Comparison of ENCODE assay signal across 8 cellular contexts in the genomic region with DNA sequence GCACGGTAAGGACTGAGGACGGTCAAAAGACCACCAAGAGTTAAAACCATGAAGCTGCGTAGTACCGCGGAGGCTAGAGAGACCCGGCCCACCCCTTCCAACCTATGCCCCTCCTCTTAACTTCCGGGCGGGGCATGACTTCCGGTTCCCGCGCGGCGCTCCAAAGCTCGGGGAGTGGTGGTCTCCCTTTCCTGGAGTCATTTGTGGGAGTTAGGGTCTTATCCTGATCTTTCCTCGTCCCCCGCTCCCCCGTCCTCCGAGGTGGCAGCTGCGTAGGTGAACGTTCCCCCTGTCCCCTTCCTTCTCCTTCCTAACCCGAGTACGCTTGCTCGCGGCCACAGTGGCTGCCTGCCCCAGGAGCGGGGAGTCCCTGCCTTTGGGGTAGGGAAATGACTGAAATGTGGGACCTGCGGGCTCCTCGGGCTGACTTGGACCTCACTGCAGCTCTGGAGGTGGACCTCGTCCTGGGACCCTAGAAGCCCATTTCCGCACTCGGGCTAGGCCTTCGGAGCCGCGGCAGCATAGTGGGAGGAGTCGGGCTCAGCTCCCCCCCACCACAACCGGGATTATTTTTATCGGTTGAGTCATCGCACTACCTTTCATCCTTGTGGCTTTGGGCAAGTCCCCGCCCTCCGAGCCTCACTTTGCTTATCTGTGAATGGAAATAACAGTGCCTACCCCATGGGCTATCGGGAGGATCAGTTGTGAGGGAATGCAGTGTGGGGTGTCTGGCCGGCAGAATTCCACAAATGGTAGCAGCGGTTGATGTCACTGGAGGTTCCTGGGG. TPM values are rescaled to one million over a fixed set of nuclear protein-coding genes. Genes with fewer than 3 reads are reported as not detected.
A peak's percentile ranks its signal among the peaks of the same experiment; 100 is the strongest.
DNase-seq lines count a peak whose midpoint lies in the region; ATAC-seq, FAIRE-seq and TF ChIP-seq lines count a peak whose summit lies in the region.

No MANE protein-coding gene starts in this region.

- H3K9me1 ChIP-seq in endothelial cell of umbilical vein (replicated peaks; ENCODE audit: control insufficient read depth, extremely low read depth, insufficient read depth, low read length): no peaks in the 10 kb centered on the region

- BruUV-seq in endothelial cell of umbilical vein (replicated peaks; lab: Mats Ljungman, UMichigan): TSS peak; percentile 89

- H2AFZ ChIP-seq in OCI-LY1 (ENCODE audit: low read length) (peak overlapping the region; percentile 95), endothelial cell of umbilical vein (ENCODE audit: low read depth, low read length) (peak overlapping the region; percentile 84)

- H3K9me3 ChIP-seq in OCI-LY1 (ENCODE audit: low read length) (no peaks in the 10 kb centered on the region), endothelial cell of umbilical vein (replicated peaks; ENCODE audit: control insufficient read depth, insufficient read depth, low read length) (no peaks in the 10 kb centered on the region)

- dilution Hi-C loops in endothelial cell of umbilical vein (cut with MboI; ENCODE audit: extremely low pct_ligation_motif_present, low sequenced_read_pairs): no loop called here

- peak overlapping the region; percentile 91 for H3K4me2 ChIP-seq in OCI-LY1 (ENCODE audit: low read length)
- H3K4me2 ChIP-seq in endothelial cell of umbilical vein (ENCODE audit: insufficient read depth, low read length): peak overlapping the region; percentile 68

- H3K4me1 ChIP-seq in OCI-LY1 (ENCODE audit: insufficient read depth, low read length, severe bottlenecking) (peaks cover 26% of the 10 kb centered on the region), endothelial cell of umbilical vein (ENCODE audit: control insufficient read depth, extremely low read depth, insufficient read depth, low read length) (peaks cover 12% of the 10 kb centered on the region)

- H3K27me3 ChIP-seq in OCI-LY1 (ENCODE audit: insufficient read depth, low read length): no peaks in the 10 kb centered on the region
- H3K27me3 ChIP-seq in endothelial cell of umbilical vein (ENCODE audit: control insufficient read depth in 2 of 2, insufficient read depth in 2 of 2, low read length in 2 of 2): no peaks in the 10 kb centered on the region

- H3K27ac ChIP-seq in OCI-LY1 (ENCODE audit: low read depth, low read length, poor library complexity, severe bottlenecking): peak overlapping the region; percentile 91
- peak overlapping the region; percentile 90 for H3K27ac ChIP-seq in endothelial cell of umbilical vein (ENCODE audit: insufficient read depth, low read depth, low read length)

- peak overlapping the region; percentile 100 for H3K9ac ChIP-seq in OCI-LY1 (ENCODE audit: low read length)
- peak overlapping the region; percentile 95 for H3K9ac ChIP-seq in endothelial cell of umbilical vein (replicated peaks; ENCODE audit: extremely low read depth, insufficient read depth, low read length)

- CTCF ChIA-PET in endothelial cell of umbilical vein (lab: Charles Lee): interaction anchor here (0.6 to 3.9 kb wide), 6 partner anchors 14 to 86 kb away, joined by 3 to 26 read pairs (median 4); a partner anchor contains a TSS

- TF ChIP-seq POLR2A in endothelial cell of umbilical vein (IDR thresholded peaks at IDR 0.05; ENCODE audit: low read depth, low read length): peak; percentile 86

- no peaks in the 10 kb centered on the region for H3K79me2 ChIP-seq in OCI-LY1 (ENCODE audit: insufficient read depth, low read length)
- no peaks in the 10 kb centered on the region for H3K79me2 ChIP-seq in endothelial cell of umbilical vein (ENCODE audit: control insufficient read depth, insufficient read depth, low read length)

- FAIRE-seq in endothelial cell of umbilical vein (lab: Jason Lieb, UNC): peak; percentile 94

- no peaks in the 10 kb centered on the region for H3F3A ChIP-seq in OCI-LY1 (ENCODE audit: insufficient read depth, low read length)

- DNase-seq in D341Med (ENCODE audit: low spot score) (peak; percentile 88), HuH-7.5 (ENCODE audit: low spot score) (peak; percentile 63), endothelial cell of umbilical vein (ENCODE audit: low read depth, low spot score) (peak; percentile 88), middle frontal gyrus (ENCODE audit: extremely low spot score, low spot score) (peak; percentile 76)
- DNase-seq in activated CD8-positive, alpha-beta memory T cell treated with anti-CD3 and anti-CD28 coated beads, Interleukin-2, amount 50 U/mL, for 48 hours: peak; percentile 91
- peak; percentile 84 to 86 for DNase-seq in stimulated activated CD8-positive, alpha-beta memory T cell treated with anti-CD3 and anti-CD28 coated beads, Interleukin-15, amount 100 ng/mL, for 48 hours (ENCODE audit: low read depth in 2 of 2)

- POLR2A ChIA-PET in endothelial cell of umbilical vein (lab: Charles Lee): interaction anchor here (0.6 to 1.4 kb wide), 7 partner anchors 21 to 403 kb away, joined by 3 to 7 read pairs (median 3); a partner anchor contains a TSS

- ATAC-seq in GM21526 (IDR thresholded peaks at IDR 0.05; ENCODE audit: low FRiP score, unreplicated experiment): peak; percentile 61

- intact Hi-C loops in endothelial cell of umbilical vein (cut with micrococcal nuclease): loop anchor here (1.0 to 10.0 kb wide), 6 partner anchors 27 to 391 kb away; a partner anchor contains a TSS

- TF ChIP-seq CTCF in OCI-LY1 (IDR thresholded peaks at IDR 0.05; ENCODE audit: low read length): no peak
- no peak for TF ChIP-seq CTCF in endothelial cell of umbilical vein (IDR thresholded peaks at IDR 0.05; ENCODE audit: extremely low read depth in 1 of 2, insufficient read depth in 1 of 2, low read depth in 1 of 2, low read length in 2 of 2)

- H3K36me3 ChIP-seq in OCI-LY1 (ENCODE audit: insufficient read depth, low read length): peaks cover 11% of the 10 kb centered on the region; the same call in 1 of the 2 replicates
- H3K36me3 ChIP-seq in endothelial cell of umbilical vein (ENCODE audit: control insufficient read depth in 2 of 2, extremely low read depth in 1 of 2, insufficient read depth in 2 of 2, low read length in 2 of 2): no peaks in the 10 kb centered on the region

- no peaks in the 10 kb centered on the region for H4K20me1 ChIP-seq in OCI-LY1 (ENCODE audit: insufficient read depth, low read length)
- H4K20me1 ChIP-seq in endothelial cell of umbilical vein (replicated peaks; ENCODE audit: control insufficient read depth, extremely low read depth, insufficient read depth, low read length): no peaks in the 10 kb centered on the region

- no peaks in the 10 kb centered on the region for H3K9me2 ChIP-seq in OCI-LY1 (ENCODE audit: low read depth, low read length)

- H3K4me3 ChIP-seq in OCI-LY1 (ENCODE audit: low read depth, low read length, poor library complexity, severe bottlenecking) (peak overlapping the region; percentile 100), endothelial cell of umbilical vein (replicated peaks in 1 of 3; ENCODE audit: insufficient read depth in 1 of 3, low read depth in 1 of 3, low read length in 3 of 3) (peak overlapping the region; percentile 50 to 99 (median 77))

TF ChIP-seq in endothelial cell of umbilical vein, 7 proteins besides CTCF, POLR2A, EP300 and RAD21:
- no peak for TF ChIP-seq EZH2 (IDR thresholded peaks at IDR 0.05; ENCODE audit: borderline replicate concordance, low read depth, low read length, severe bottlenecking)
- TF ChIP-seq, protein P1, sequence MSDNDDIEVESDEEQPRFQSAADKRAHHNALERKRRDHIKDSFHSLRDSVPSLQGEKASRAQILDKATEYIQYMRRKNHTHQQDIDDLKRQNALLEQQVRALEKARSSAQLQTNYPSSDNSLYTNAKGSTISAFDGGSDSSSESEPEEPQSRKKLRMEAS (IDR thresholded peaks at IDR 0.05; ENCODE audit: insufficient read depth, insufficient read length): no peak
- peak; percentile 82 for TF ChIP-seq POLR2AphosphoS5 (IDR thresholded peaks at IDR 0.05; ENCODE audit: insufficient read depth, low read depth, low read length)
- TF ChIP-seq GATA2 (IDR thresholded peaks at IDR 0.05; ENCODE audit: insufficient read depth, insufficient read length, low read depth, low read length): peak; percentile 76
- no peak for TF ChIP-seq MYC (IDR thresholded peaks at IDR 0.05; ENCODE audit: low read depth, low read length)
- peak; percentile 71 for TF ChIP-seq FOS (IDR thresholded peaks at IDR 0.05; ENCODE audit: borderline replicate concordance, insufficient read depth, low read length)
- peak; percentile 18 for TF ChIP-seq JUN (IDR thresholded peaks at IDR 0.05; ENCODE audit: borderline replicate concordance, insufficient read depth, insufficient read length, low read depth)

RNA-seq across cellular contexts. Expression of a gene that starts 24.1 kb away (rescaled TPM):
- not detected in 2 replicates for total RNA-seq in endothelial cell of umbilical vein
- polyA plus RNA-seq in endothelial cell of umbilical vein: 0.35 TPM in 1 of 2 replicates, not detected in the other
- polyA plus RNA-seq in endothelial cell of umbilical vein (2011; cell fraction: cytosol; rRNA removed): 0.16 and 0.43 TPM in 2 replicates
- 0.26 TPM in 1 of 2 replicates, not detected in the other for polyA plus RNA-seq in endothelial cell of umbilical vein (2011; cell fraction: nucleus; rRNA removed)
- polyA plus RNA-seq in endothelial cell of umbilical vein (2012): not detected in 2 replicates
- polyA minus RNA-seq in endothelial cell of umbilical vein: not detected in 2 replicates
- not detected for polyA minus RNA-seq in endothelial cell of umbilical vein (2011; cell fraction: cytosol; rRNA and poly(A)+ RNA removed)
- polyA minus RNA-seq in endothelial cell of umbilical vein (2011; cell fraction: nucleus; rRNA and poly(A)+ RNA removed): not detected in 2 replicates

RNA-seq across cellular contexts. Expression of a gene that starts 26.9 kb away (rescaled TPM):
- 379 and 381 TPM in 2 replicates for total RNA-seq in endothelial cell of umbilical vein
- polyA plus RNA-seq in endothelial cell of umbilical vein: 175 and 199 TPM in 2 replicates
- polyA plus RNA-seq in endothelial cell of umbilical vein (2011; cell fraction: cytosol; rRNA removed): 259 and 265 TPM in 2 replicates
- 133 and 145 TPM in 2 replicates for polyA plus RNA-seq in endothelial cell of umbilical vein (2011; cell fraction: nucleus; rRNA removed)
- polyA plus RNA-seq in endothelial cell of umbilical vein (2012): 427 and 679 TPM in 2 replicates
- 398 and 458 TPM in 2 replicates for polyA minus RNA-seq in endothelial cell of umbilical vein
- 88.2 TPM for polyA minus RNA-seq in endothelial cell of umbilical vein (2011; cell fraction: cytosol; rRNA and poly(A)+ RNA removed)
- 67.2 and 82.6 TPM in 2 replicates for polyA minus RNA-seq in endothelial cell of umbilical vein (2011; cell fraction: nucleus; rRNA and poly(A)+ RNA removed)

RNA-seq across cellular contexts. Expression of a gene that starts 48.7 kb away (rescaled TPM):
- total RNA-seq in endothelial cell of umbilical vein: 0.48 TPM in 1 of 2 replicates, not detected in the other
- polyA plus RNA-seq in endothelial cell of umbilical vein: 0.30 and 0.32 TPM in 2 replicates
- 0.10 and 0.20 TPM in 2 replicates for polyA plus RNA-seq in endothelial cell of umbilical vein (2011; cell fraction: cytosol; rRNA removed)
- polyA plus RNA-seq in endothelial cell of umbilical vein (2011; cell fraction: nucleus; rRNA removed): 0.25 and 0.29 TPM in 2 replicates
- not detected in 2 replicates for polyA plus RNA-seq in endothelial cell of umbilical vein (2012)
- polyA minus RNA-seq in endothelial cell of umbilical vein: 0.39 TPM in 1 of 2 replicates, not detected in the other
- not detected for polyA minus RNA-seq in endothelial cell of umbilical vein (2011; cell fraction: cytosol; rRNA and poly(A)+ RNA removed)
- 1.5 TPM in 1 of 2 replicates, not detected in the other for polyA minus RNA-seq in endothelial cell of umbilical vein (2011; cell fraction: nucleus; rRNA and poly(A)+ RNA removed)

Comparison
In these comparisons a context has a peak if more than half of its experiments do, and no peak if none do; other contexts are left out.
1. Peak in every context shown above with its lines: DNase-seq, ATAC-seq, H3K4me3 ChIP-seq and H3K27ac ChIP-seq.